Comparison of ENCODE assay signal across 15 cellular contexts in the genomic region with DNA sequence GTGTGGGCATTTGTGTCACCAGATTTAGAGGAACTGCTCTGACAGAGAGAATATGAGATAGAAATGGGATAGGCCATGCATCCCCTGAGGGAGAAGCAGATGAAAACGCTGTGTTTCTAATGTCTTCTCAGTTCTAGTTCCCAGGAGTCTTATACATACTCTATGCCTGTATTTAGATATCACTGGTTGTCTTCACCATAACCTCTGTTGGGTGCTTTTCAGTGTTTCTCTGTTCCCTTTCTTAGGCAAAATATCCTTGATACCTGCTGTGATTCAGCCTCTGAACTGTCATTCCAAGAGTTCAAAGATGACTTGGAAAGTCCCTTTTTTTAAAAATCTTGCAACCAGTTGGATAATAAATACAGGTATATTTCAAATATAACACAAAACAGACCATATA.
DNase-seq lines count a peak whose midpoint lies in the region; ATAC-seq, FAIRE-seq and TF ChIP-seq lines count a peak whose summit lies in the region.
"Had no signal": no experiment of that assay in that cellular context is flagged by ENCODE, and none has a peak within 500 bp of the region (broad histone marks: within the 10 kb centered on the region; RNA-seq: fewer than 3 reads in every experiment).

No MANE protein-coding gene starts in this region.

- H4K20me1 ChIP-seq in HepG2 (ENCODE audit: insufficient read depth, low read length), result no peaks in the 10 kb centered on the region

- H3K4me3 ChIP-seq in HepG2 (replicated peaks in 1 of 3; ENCODE audit: insufficient read depth in 1 of 3, low read depth in 2 of 3, low read length in 3 of 3), result no peak overlapping the region
- H3K4me3 ChIP-seq: thoracic aorta had no signal

- FAIRE-seq in HepG2 (lab: Jason Lieb, UNC), result no peak

- no peak for TF ChIP-seq POLR2A in HepG2 (IDR thresholded peaks at IDR 0.05; ENCODE audit: insufficient read depth in 1 of 2, low read depth in 2 of 2, low read length in 2 of 2)

- H3K4me1 Mint-ChIP-seq in activated T-helper 17 cell treated with anti-CD3 and anti-CD28 coated beads, Interleukin-2, amount 50 U/mL, for 72 hours, result peaks cover 4% of the 10 kb centered on the region

- H3K27me3 ChIP-seq in HepG2 (ENCODE audit: control insufficient read depth in 1 of 2, insufficient read depth in 2 of 2, low read length in 2 of 2), result no peaks in the 10 kb centered on the region

- TF ChIP-seq CTCF in HepG2 (CRISPR knock-in tag; IDR thresholded peaks at IDR 0.05), result no peak

- POLR2A ChIA-PET in HepG2 (lab: Yijun Ruan, JAX), result no interaction called here

- in situ Hi-C loops in HepG2 (cut with HindIII; ENCODE audit: extremely low pct_ligation_motif_present, low pct_unique_long_range_greater_than_20kb), result no loop called here

- no peak overlapping the region for H2AFZ ChIP-seq in HepG2 (ENCODE audit: low read length)

- TF ChIP-seq EP300 in HepG2 (IDR thresholded peaks at IDR 0.05; ENCODE audit: low read depth in 2 of 2, low read length in 2 of 2) (no peak), HepG2 (CRISPR knock-in tag; IDR thresholded peaks at IDR 0.05; ENCODE audit: borderline replicate concordance) (no peak)

- intact Hi-C loops in HepG2 (cut with micrococcal nuclease; ENCODE audit: unreplicated experiment), result no loop called here

- H3K27ac Mint-ChIP-seq in activated T-helper 17 cell treated with anti-CD3 and anti-CD28 coated beads, Interleukin-2, amount 50 U/mL, for 72 hours, result peak overlapping the region; percentile 37

- H3K9me3 ChIP-seq in HepG2 (ENCODE audit: low read length), result no peaks in the 10 kb centered on the region
- H3K9me3 ChIP-seq: thoracic aorta had no signal

- no peak for DNase-seq in activated naive CD4-positive, alpha-beta T cell (lab: John Stamatoyannopoulos, UW)
- no peak for DNase-seq in HepG2 (ENCODE audit: low spot score)
- no peak for DNase-seq in NCI-H2171 treated with DMSO at 0.1 percent for 48 hours (lab: John Stamatoyannopoulos, UW)
- DNase-seq in NCI-H146 (lab: John Stamatoyannopoulos, UW), result no peak
- DNase-seq: activated CD4-positive, alpha-beta T cell treated with anti-CD3 and anti-CD28 coated beads for 1 hour; activated effector memory CD4-positive, alpha-beta T cell treated with anti-CD3 and anti-CD28 coated beads, Interleukin-2, amount 50 U/mL, for 16 hours; CD4-positive, alpha-beta memory T cell; central memory CD4-positive, alpha-beta T cell; NCI-H524; retina had no signal

- 0 out of 2 replicates have a peak, but pooled peaks cover 8% of the 10 kb centered on the region for H3K4me1 ChIP-seq in HepG2 (ENCODE audit: insufficient read depth, low read length)

- 7% methylated on average over 1 of the region's 1 CpG for WGBS in HepG2 (ENCODE audit: low lambda C conversion rate)

- BruUV-seq in HepG2 (replicated peaks; lab: Mats Ljungman, UMichigan), result no TSS peak

- H3K9me3 Mint-ChIP-seq in activated T-helper 17 cell treated with anti-CD3 and anti-CD28 coated beads, Interleukin-2, amount 50 U/mL, for 72 hours, result no peaks in the 10 kb centered on the region

- no peaks in the 10 kb centered on the region for H3K36me3 ChIP-seq in HepG2 (replicated peaks in 1 of 2; ENCODE audit: control insufficient read depth in 1 of 2, insufficient read depth in 2 of 2, low read length in 2 of 2)
- H3K36me3 ChIP-seq: thoracic aorta had no signal

- TF ChIP-seq RAD21 in HepG2 (CRISPR knock-in tag; IDR thresholded peaks at IDR 0.05), result no peak

- no peak overlapping the region for H3K4me2 ChIP-seq in HepG2 (ENCODE audit: low read depth, low read length)

- H3K9ac ChIP-seq in HepG2 (ENCODE audit: insufficient read depth, low read depth, low read length), result no peak overlapping the region

- H3K36me3 Mint-ChIP-seq in activated T-helper 17 cell treated with anti-CD3 and anti-CD28 coated beads, Interleukin-2, amount 50 U/mL, for 72 hours (ENCODE audit: low read depth), result no peaks in the 10 kb centered on the region
- H3K36me3 Mint-ChIP-seq: CD4-positive, alpha-beta memory T cell had no signal

- CTCF ChIA-PET in HepG2 (lab: Yijun Ruan, JAX; ENCODE audit: low intra/inter-chr PET ratio, low total read pairs), result no interaction called here

- no peak overlapping the region for H3K27ac ChIP-seq in HepG2 (ENCODE audit: extremely low read length, insufficient read depth, low read length)
- H3K27ac ChIP-seq: thoracic aorta had no signal

- H3K27me3 Mint-ChIP-seq in activated T-helper 17 cell treated with anti-CD3 and anti-CD28 coated beads, Interleukin-2, amount 50 U/mL, for 72 hours, result no peaks in the 10 kb centered on the region
- H3K27me3 Mint-ChIP-seq: CD4-positive, alpha-beta memory T cell had no signal

- no peak overlapping the region for H3K4me3 Mint-ChIP-seq in activated T-helper 17 cell treated with anti-CD3 and anti-CD28 coated beads, Interleukin-2, amount 50 U/mL, for 72 hours
- H3K4me3 Mint-ChIP-seq: CD4-positive, alpha-beta memory T cell had no signal

- ATAC-seq in GM18861 (IDR thresholded peaks at IDR 0.05; ENCODE audit: unreplicated experiment), result peak; percentile 74
- ATAC-seq in GM21528 (IDR thresholded peaks at IDR 0.05; ENCODE audit: low FRiP score, unreplicated experiment), result peak; percentile 57
- peak; percentile 48 for ATAC-seq in HG03064 (IDR thresholded peaks at IDR 0.05; ENCODE audit: low read depth, unreplicated experiment)
- ATAC-seq in activated T-helper 17 cell treated with anti-CD3 and anti-CD28 coated beads, Interleukin-2, amount 50 U/mL, for 72 hours (replicated peaks), result peak; percentile 75
- no peak for ATAC-seq in HepG2

- H3K79me2 ChIP-seq in HepG2 (ENCODE audit: insufficient read depth, low read length), result no peaks in the 10 kb centered on the region

TF ChIP-seq in HepG2, 621 proteins besides CTCF, POLR2A, EP300 and RAD21:
- TF ChIP-seq CENPX (CRISPR knock-in tag; IDR thresholded peaks at IDR 0.05) (no peak), ATF7 (IDR thresholded peaks at IDR 0.05) (no peak), ATF7 (CRISPR knock-in tag; IDR thresholded peaks at IDR 0.05) (no peak), EED (CRISPR knock-in tag; IDR thresholded peaks at IDR 0.05) (no peak), MEIS1 (CRISPR knock-in tag; IDR thresholded peaks at IDR 0.05; ENCODE audit: borderline replicate concordance) (no peak), ZNF562 (CRISPR knock-in tag; IDR thresholded peaks at IDR 0.05; ENCODE audit: borderline replicate concordance) (no peak), ZBTB42 (CRISPR knock-in tag; IDR thresholded peaks at IDR 0.05) (no peak)
- TF ChIP-seq, protein P1, sequence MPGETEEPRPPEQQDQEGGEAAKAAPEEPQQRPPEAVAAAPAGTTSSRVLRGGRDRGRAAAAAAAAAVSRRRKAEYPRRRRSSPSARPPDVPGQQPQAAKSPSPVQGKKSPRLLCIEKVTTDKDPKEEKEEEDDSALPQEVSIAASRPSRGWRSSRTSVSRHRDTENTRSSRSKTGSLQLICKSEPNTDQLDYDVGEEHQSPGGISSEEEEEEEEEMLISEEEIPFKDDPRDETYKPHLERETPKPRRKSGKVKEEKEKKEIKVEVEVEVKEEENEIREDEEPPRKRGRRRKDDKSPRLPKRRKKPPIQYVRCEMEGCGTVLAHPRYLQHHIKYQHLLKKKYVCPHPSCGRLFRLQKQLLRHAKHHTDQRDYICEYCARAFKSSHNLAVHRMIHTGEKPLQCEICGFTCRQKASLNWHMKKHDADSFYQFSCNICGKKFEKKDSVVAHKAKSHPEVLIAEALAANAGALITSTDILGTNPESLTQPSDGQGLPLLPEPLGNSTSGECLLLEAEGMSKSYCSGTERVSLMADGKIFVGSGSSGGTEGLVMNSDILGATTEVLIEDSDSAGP (CRISPR knock-in tag; IDR thresholded peaks at IDR 0.05; ENCODE audit: borderline replicate concordance), result no peak
- TF ChIP-seq, protein P2, sequence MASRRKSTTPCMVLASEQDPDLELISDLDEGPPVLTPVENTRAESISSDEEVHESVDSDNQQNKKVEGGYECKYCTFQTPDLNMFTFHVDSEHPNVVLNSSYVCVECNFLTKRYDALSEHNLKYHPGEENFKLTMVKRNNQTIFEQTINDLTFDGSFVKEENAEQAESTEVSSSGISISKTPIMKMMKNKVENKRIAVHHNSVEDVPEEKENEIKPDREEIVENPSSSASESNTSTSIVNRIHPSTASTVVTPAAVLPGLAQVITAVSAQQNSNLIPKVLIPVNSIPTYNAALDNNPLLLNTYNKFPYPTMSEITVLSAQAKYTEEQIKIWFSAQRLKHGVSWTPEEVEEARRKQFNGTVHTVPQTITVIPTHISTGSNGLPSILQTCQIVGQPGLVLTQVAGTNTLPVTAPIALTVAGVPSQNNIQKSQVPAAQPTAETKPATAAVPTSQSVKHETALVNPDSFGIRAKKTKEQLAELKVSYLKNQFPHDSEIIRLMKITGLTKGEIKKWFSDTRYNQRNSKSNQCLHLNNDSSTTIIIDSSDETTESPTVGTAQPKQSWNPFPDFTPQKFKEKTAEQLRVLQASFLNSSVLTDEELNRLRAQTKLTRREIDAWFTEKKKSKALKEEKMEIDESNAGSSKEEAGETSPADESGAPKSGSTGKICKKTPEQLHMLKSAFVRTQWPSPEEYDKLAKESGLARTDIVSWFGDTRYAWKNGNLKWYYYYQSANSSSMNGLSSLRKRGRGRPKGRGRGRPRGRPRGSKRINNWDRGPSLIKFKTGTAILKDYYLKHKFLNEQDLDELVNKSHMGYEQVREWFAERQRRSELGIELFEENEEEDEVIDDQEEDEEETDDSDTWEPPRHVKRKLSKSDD (CRISPR knock-in tag; IDR thresholded peaks at IDR 0.05; ENCODE audit: low read depth), result no peak
- TF ChIP-seq, protein P3, sequence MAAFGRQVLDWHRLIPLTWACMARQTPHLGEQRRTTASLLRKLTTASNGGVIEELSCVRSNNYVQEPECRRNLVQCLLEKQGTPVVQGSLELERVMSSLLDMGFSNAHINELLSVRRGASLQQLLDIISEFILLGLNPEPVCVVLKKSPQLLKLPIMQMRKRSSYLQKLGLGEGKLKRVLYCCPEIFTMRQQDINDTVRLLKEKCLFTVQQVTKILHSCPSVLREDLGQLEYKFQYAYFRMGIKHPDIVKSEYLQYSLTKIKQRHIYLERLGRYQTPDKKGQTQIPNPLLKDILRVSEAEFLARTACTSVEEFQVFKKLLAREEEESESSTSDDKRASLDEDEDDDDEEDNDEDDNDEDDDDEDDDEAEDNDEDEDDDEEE (CRISPR knock-in tag; IDR thresholded peaks at IDR 0.05), result no peak
- TF ChIP-seq, protein P4, sequence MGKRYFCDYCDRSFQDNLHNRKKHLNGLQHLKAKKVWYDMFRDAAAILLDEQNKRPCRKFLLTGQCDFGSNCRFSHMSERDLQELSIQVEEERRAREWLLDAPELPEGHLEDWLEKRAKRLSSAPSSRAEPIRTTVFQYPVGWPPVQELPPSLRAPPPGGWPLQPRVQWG (CRISPR knock-in tag; IDR thresholded peaks at IDR 0.05; ENCODE audit: borderline replicate concordance, low read depth), result no peak
- TF ChIP-seq, protein P5, sequence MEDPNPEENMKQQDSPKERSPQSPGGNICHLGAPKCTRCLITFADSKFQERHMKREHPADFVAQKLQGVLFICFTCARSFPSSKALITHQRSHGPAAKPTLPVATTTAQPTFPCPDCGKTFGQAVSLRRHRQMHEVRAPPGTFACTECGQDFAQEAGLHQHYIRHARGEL (CRISPR knock-in tag; IDR thresholded peaks at IDR 0.05), result no peak
